In the genomic region with DNA sequence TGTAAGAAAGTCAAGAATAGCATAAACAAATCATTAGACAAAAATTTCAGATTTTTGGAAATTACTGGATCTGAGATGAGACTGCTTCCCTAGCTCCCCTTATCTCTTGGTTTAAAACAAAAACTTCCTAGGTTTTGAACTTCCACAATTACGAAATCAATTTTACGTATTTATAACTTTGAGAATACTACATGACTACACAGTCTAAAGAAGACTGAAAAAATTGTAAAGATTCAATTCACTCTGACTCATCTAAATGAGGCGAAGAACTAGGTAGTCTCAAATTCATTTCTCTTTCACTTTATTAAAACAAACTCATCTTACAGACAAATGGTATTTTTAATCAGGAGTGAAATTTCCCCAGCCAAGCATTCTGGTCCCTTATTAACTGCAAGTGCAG, we compare ENCODE assay signal across 23 cellular contexts. TPM values are rescaled to one million over a fixed set of nuclear protein-coding genes. Genes with fewer than 3 reads are reported as not detected.
DNase-seq lines count a peak whose midpoint lies in the region; ATAC-seq and TF ChIP-seq lines count a peak whose summit lies in the region.
"Had no signal": no experiment of that assay in that cellular context is flagged by ENCODE, and none has a peak within 500 bp of the region (broad histone marks: within the 10 kb centered on the region; RNA-seq: fewer than 3 reads in every experiment).

No MANE protein-coding gene starts in this region.

- CTCF ChIA-PET in MCF 10A (lab: Yijun Ruan, JAX): interaction anchor here (0.9 to 1.0 kb wide), 5 partner anchors 16 to 151 kb away, joined by 3 to 5 read pairs (median 3); no protein-coding TSS in a partner anchor

- H3K27ac Mint-ChIP-seq in MCF 10A (ENCODE audit: low read depth, unreplicated experiment): peak overlapping the region; percentile 71
- H3K27ac Mint-ChIP-seq: CD8-positive, alpha-beta T cell had no signal

- no peaks in the 10 kb centered on the region for H3K36me3 Mint-ChIP-seq in MCF 10A (ENCODE audit: insufficient read depth, unreplicated experiment)
- H3K36me3 Mint-ChIP-seq: CD8-positive, alpha-beta T cell had no signal

- no peaks in the 10 kb centered on the region for H3K27me3 ChIP-seq in breast epithelium

- no peaks in the 10 kb centered on the region for H3K27me3 Mint-ChIP-seq in MCF 10A (ENCODE audit: insufficient read depth, unreplicated experiment)

- H3K9me3 Mint-ChIP-seq in MCF 10A (ENCODE audit: unreplicated experiment): no peaks in the 10 kb centered on the region
- H3K9me3 Mint-ChIP-seq: CD8-positive, alpha-beta T cell had no signal

- H3K27ac ChIP-seq in breast epithelium: peak overlapping the region in 1 of 2 donors; percentile 46
- H3K27ac ChIP-seq: 22Rv1, RWPE1 had no signal

- peak overlapping the region; percentile 50 for H3K4me3 Mint-ChIP-seq in MCF 10A (ENCODE audit: unreplicated experiment)
- H3K4me3 Mint-ChIP-seq: CD8-positive, alpha-beta T cell had no signal

- TF ChIP-seq CTCF in MCF 10A (IDR thresholded peaks at IDR 0.05; ENCODE audit: unreplicated experiment) (no peak), breast epithelium (IDR thresholded peaks at IDR 0.05) (no peak), fibroblast of pulmonary artery (IDR thresholded peaks at IDR 0.05; ENCODE audit: low read length, missing control alignments) (no peak)

- H3K9me3 ChIP-seq in breast epithelium: no peaks in the 10 kb centered on the region

- no TSS peak for BruUV-seq in MCF 10A (replicated peaks; lab: Mats Ljungman, UMichigan)

- no peaks in the 10 kb centered on the region for H3K4me1 ChIP-seq in breast epithelium

- no peak for TF ChIP-seq POLR2A in breast epithelium (IDR thresholded peaks at IDR 0.05)

- H3K36me3 ChIP-seq in breast epithelium: no peaks in the 10 kb centered on the region

- intact Hi-C loops in MCF 10A (cut with micrococcal nuclease): no loop called here
- intact Hi-C loops in breast epithelium (cut with DNase I; ENCODE audit: low total_unique reads): no loop called here
- intact Hi-C loops in left colon (cut with DNase I, micrococcal nuclease): no loop called here

- POLR2A ChIA-PET in MCF 10A (lab: Yijun Ruan, JAX): interaction anchor here (0.6 to 2.1 kb wide), 4 partner anchors 11 to 100 kb away, joined by 3 to 5 read pairs (median 4); no protein-coding TSS in a partner anchor

- no peaks in the 10 kb centered on the region for H3K4me1 Mint-ChIP-seq in MCF 10A (ENCODE audit: insufficient read depth, unreplicated experiment)

- peak; percentile 12 for DNase-seq in MCF 10A (ENCODE audit: unreplicated experiment)
- no peak for DNase-seq in breast epithelium (ENCODE audit: low spot score in 2 of 2)
- DNase-seq in amniotic epithelial cell (ENCODE audit: low read depth): peak; percentile 47
- DNase-seq in fibroblast of pulmonary artery (ENCODE audit: low read depth): peak; percentile 17
- no peak for DNase-seq in Ammon's horn (ENCODE audit: low spot score)
- no peak for DNase-seq in left colon
- DNase-seq in activated T-cell treated with anti-CD3 and anti-CD28 coated beads, Interleukin-2, amount 50 U/mL, for 1 hour: no peak
- no peak for DNase-seq in SW 1271 (lab: John Stamatoyannopoulos, UW)
- DNase-seq: C1 segment of cervical spinal cord; CD8-positive, alpha-beta T cell; DND-41; H7; NCI-H1092; NCI-H1436 treated with DMSO at 0.1 percent for 48 hours; NCI-H1930; NCI-H226; NCI-H524; NCI-H774; NK-92 treated with Interleukin-12 subunit alpha and Interleukin-12 subunit beta, amount 100 ng/mL, for 24 hours; SIG-M5 had no signal

- H3K4me3 ChIP-seq in breast epithelium (no peak overlapping the region), fibroblast of pulmonary artery (replicated peaks; ENCODE audit: low read depth, low read length) (no peak overlapping the region)
- H3K4me3 ChIP-seq: K562 had no signal

- no peak for ATAC-seq in left colon
- ATAC-seq: CD8-positive, alpha-beta T cell; K562 had no signal

RNA-seq across cellular contexts. Expression of a gene that starts 10.3 kb away (rescaled TPM):
- not detected in 2 replicates for total RNA-seq in MCF 10A (2022)
- total RNA-seq in breast epithelium: under 1 TPM in 1 of 3 donors, not detected in 2; 0.33 TPM
- not detected for total RNA-seq in left colon
- total RNA-seq: CD8-positive, alpha-beta T cell; H7; K562 had no signal

Comparison
In these comparisons a context has a peak if more than half of its experiments do, and no peak if none do; other contexts are left out.
1. DNase-seq: peak in MCF 10A (single experiment), amniotic epithelial cell (single experiment) and fibroblast of pulmonary artery (single experiment); none in breast epithelium (0 of 2), Ammon's horn (single experiment), left colon (0 of 2), activated T-cell treated with anti-CD3 and anti-CD28 coated beads, Interleukin-2, amount 50 U/mL, for 1 hour (single experiment) and SW 1271 (0 of 2).